Comparison of ENCODE assay signal across 10 cellular contexts in the genomic region with DNA sequence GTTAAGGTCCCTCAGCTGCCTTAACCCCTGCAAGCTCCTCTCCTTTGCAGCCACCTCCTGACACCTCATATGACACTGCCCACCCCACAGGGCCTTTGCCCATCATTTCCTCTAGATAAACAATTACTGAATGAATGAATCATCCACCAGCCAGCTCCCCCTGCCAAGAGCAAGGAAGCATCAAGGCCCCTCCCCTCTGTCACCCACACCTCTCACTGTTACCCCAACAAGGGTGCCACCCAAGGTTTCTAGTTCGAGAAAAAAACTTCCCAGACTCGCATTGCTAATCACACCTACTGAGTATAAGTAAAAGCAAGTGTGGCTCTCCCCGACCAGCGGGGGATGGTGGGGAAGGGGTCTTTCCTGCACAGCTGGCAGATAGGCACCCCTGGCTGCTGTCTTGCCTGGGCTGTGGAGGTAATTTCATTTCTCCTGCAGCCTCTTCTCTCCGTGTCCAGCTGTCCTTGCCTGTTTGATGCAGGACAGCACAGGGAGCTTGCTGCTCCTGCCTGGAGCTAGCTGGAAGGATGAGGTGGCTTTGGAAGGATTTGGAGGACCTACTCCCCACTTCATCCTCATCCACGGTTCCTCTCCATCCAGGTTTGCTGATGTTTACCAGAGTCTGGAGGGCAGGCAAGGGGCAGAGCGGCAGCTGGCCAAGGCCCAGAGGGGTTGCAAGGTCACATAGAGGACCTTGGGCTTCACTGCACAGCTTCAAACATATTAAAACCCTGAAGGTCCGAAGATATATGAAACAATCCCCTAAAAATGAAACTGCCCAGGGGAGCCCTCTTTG. TPM values are rescaled to one million over a fixed set of nuclear protein-coding genes. Genes with fewer than 3 reads are reported as not detected.
DNase-seq lines count a peak whose midpoint lies in the region; ATAC-seq, FAIRE-seq and TF ChIP-seq lines count a peak whose summit lies in the region.
"Had no signal": no experiment of that assay in that cellular context is flagged by ENCODE, and none has a peak within 500 bp of the region (broad histone marks: within the 10 kb centered on the region; RNA-seq: fewer than 3 reads in every experiment).

No MANE protein-coding gene starts in this region.

- H3K56ac ChIP-seq in H9 (ENCODE audit: insufficient read length, low read depth, low read length): no peak overlapping the region

- no peak overlapping the region for H3K4me3 Mint-ChIP-seq in activated naive CD8-positive, alpha-beta T cell treated with anti-CD3 and anti-CD28 coated beads for 36 hours
- H3K4me3 Mint-ChIP-seq in neural progenitor cell (no peak overlapping the region), H9 (no peak overlapping the region)

- H3K4me2 ChIP-seq in BLaER1 (peak overlapping the region; percentile 70), neural progenitor cell (no peak overlapping the region), H9 (ENCODE audit: insufficient read depth, insufficient read length, low read length) (no peak overlapping the region)

- no peaks in the 10 kb centered on the region for H3K27me3 Mint-ChIP-seq in activated naive CD8-positive, alpha-beta T cell treated with anti-CD3 and anti-CD28 coated beads for 36 hours
- H3K27me3 Mint-ChIP-seq in neural progenitor cell (ENCODE audit: insufficient read depth, low read depth) (peaks cover 12% of the 10 kb centered on the region), H9 (ENCODE audit: low read depth) (peaks cover 3% of the 10 kb centered on the region)

- H3K9me3 ChIP-seq in BLaER1: peaks cover 11% of the 10 kb centered on the region
- H3K9me3 ChIP-seq in neural progenitor cell (ENCODE audit: low read depth): no peaks in the 10 kb centered on the region
- H3K9me3 ChIP-seq in H9 (ENCODE audit: control insufficient read depth, low read depth, low read length): no peaks in the 10 kb centered on the region

- H2BK5ac ChIP-seq in H9 (ENCODE audit: insufficient read length, low read length): no peak overlapping the region

- no peak overlapping the region for H3K27ac Mint-ChIP-seq in activated naive CD8-positive, alpha-beta T cell treated with anti-CD3 and anti-CD28 coated beads for 36 hours
- peak overlapping the region; percentile 72 for H3K27ac Mint-ChIP-seq in neural progenitor cell
- H3K27ac Mint-ChIP-seq in H9: no peak overlapping the region

- H2AK5ac ChIP-seq in H9 (ENCODE audit: insufficient read length, low read length): no peak overlapping the region

- DNase-seq in RCC 7860 (ENCODE audit: low spot score) (peak; percentile 63), neural progenitor cell (ENCODE audit: low spot score) (no peak), cerebellar cortex (ENCODE audit: low spot score) (no peak), H9 (no peak)
- DNase-seq in activated naive CD8-positive, alpha-beta T cell treated with anti-CD3 and anti-CD28 coated beads for 36 hours: peak; percentile 42

- no peak for ATAC-seq in GM21723 (IDR thresholded peaks at IDR 0.05; ENCODE audit: unreplicated experiment)
- ATAC-seq in GM18858 (IDR thresholded peaks at IDR 0.05; ENCODE audit: unreplicated experiment): no peak

- H3K79me1 ChIP-seq in H9 (ENCODE audit: insufficient read depth, low read depth, low read length, poor library complexity, severe bottlenecking): no peaks in the 10 kb centered on the region

- H3K23ac ChIP-seq in H9 (ENCODE audit: insufficient read length, low read depth, low read length): no peak overlapping the region

- H4K91ac ChIP-seq in H9 (ENCODE audit: insufficient read length, low read depth, low read length): no peak overlapping the region

- peaks cover 19% of the 10 kb centered on the region for H3F3A ChIP-seq in neural progenitor cell (ENCODE audit: low read depth)

- peak overlapping the region; percentile 55 for H3K27ac ChIP-seq in BLaER1
- no peak overlapping the region for H3K27ac ChIP-seq in neural progenitor cell
- H3K27ac ChIP-seq in H9 (ENCODE audit: insufficient read length, low read depth, low read length): no peak overlapping the region
- H3K27ac ChIP-seq: dorsolateral prefrontal cortex had no signal

- H2BK20ac ChIP-seq in H9 (ENCODE audit: low read depth, low read length, poor library complexity, severe bottlenecking): no peak overlapping the region

- no peak overlapping the region for H3T11ph ChIP-seq in H9 (ENCODE audit: low read length)

- H3K27me3 ChIP-seq in BLaER1 (no peaks in the 10 kb centered on the region), neural progenitor cell (no peaks in the 10 kb centered on the region), H9 (ENCODE audit: insufficient read depth, low read length) (no peaks in the 10 kb centered on the region)

- peaks cover 60% of the 10 kb centered on the region for H3K4me1 ChIP-seq in BLaER1
- H3K4me1 ChIP-seq in neural progenitor cell: peaks cover 45% of the 10 kb centered on the region
- H3K4me1 ChIP-seq in H9 (ENCODE audit: insufficient read depth, low read length): peaks cover 14% of the 10 kb centered on the region; the same call in 1 of the 2 replicates

- no peak overlapping the region for H3K4ac ChIP-seq in H9 (ENCODE audit: low read depth, low read length)

- no peak overlapping the region for H2BK15ac ChIP-seq in H9 (ENCODE audit: low read depth, low read length)

- H4K5ac ChIP-seq in H9 (ENCODE audit: insufficient read length, low read depth, low read length): no peak overlapping the region

- no peaks in the 10 kb centered on the region for H4K20me1 ChIP-seq in BLaER1
- H4K20me1 ChIP-seq in neural progenitor cell (ENCODE audit: low read depth): no peaks in the 10 kb centered on the region
- H4K20me1 ChIP-seq in H9 (ENCODE audit: control insufficient read depth, insufficient read depth, insufficient read length): no peaks in the 10 kb centered on the region

- H3K36me3 Mint-ChIP-seq in activated naive CD8-positive, alpha-beta T cell treated with anti-CD3 and anti-CD28 coated beads for 36 hours: no peaks in the 10 kb centered on the region
- H3K36me3 Mint-ChIP-seq in neural progenitor cell: no peaks in the 10 kb centered on the region
- no peaks in the 10 kb centered on the region for H3K36me3 Mint-ChIP-seq in H9 (ENCODE audit: insufficient read depth in 1 of 3, low read depth in 3 of 3)

- no peaks in the 10 kb centered on the region for H3K9me3 Mint-ChIP-seq in activated naive CD8-positive, alpha-beta T cell treated with anti-CD3 and anti-CD28 coated beads for 36 hours
- H3K9me3 Mint-ChIP-seq in neural progenitor cell (no peaks in the 10 kb centered on the region), H9 (peaks cover 0 to 3% of the 10 kb centered on the region in 2 experiments; a peak in 2 of 5 replicates)

- H3K14ac ChIP-seq in H9 (ENCODE audit: insufficient read depth, low read length): no peak overlapping the region; the same call in 1 of the 2 replicates

- H3K23me2 ChIP-seq in H9 (ENCODE audit: insufficient read length, low read depth, low read length, poor library complexity, severe bottlenecking): peaks cover 3% of the 10 kb centered on the region

- no peak overlapping the region for H2BK120ac ChIP-seq in H9 (ENCODE audit: low read depth, low read length, poor library complexity, severe bottlenecking)

- no CpG with 5 or more reads among the region's 8 CpGs for WGBS in H9 (ENCODE audit: extremely low coverage, insufficient read length, low lambda C conversion rate)

- no peak overlapping the region for H3K18ac ChIP-seq in H9 (ENCODE audit: insufficient read length, low read depth, low read length)

- H3K4me3 ChIP-seq in BLaER1 (no peak overlapping the region), neural progenitor cell (no peak overlapping the region)
- H3K4me3 ChIP-seq: dorsolateral prefrontal cortex, lung had no signal

- no peak overlapping the region for H4K8ac ChIP-seq in H9 (replicated peaks; ENCODE audit: insufficient read length, low read depth, low read length)

- H2BK12ac ChIP-seq in H9 (ENCODE audit: insufficient read length, low read depth, low read length): no peak overlapping the region

- no peaks in the 10 kb centered on the region for H3K36me3 ChIP-seq in BLaER1
- no peaks in the 10 kb centered on the region for H3K36me3 ChIP-seq in neural progenitor cell

- H3K4me1 Mint-ChIP-seq in activated naive CD8-positive, alpha-beta T cell treated with anti-CD3 and anti-CD28 coated beads for 36 hours: peaks cover 20% of the 10 kb centered on the region
- H3K4me1 Mint-ChIP-seq in neural progenitor cell (peaks cover 53% of the 10 kb centered on the region), H9 (peaks cover 36 to 48% of the 10 kb centered on the region in 2 experiments)

- H3K9ac ChIP-seq in BLaER1 (peak overlapping the region; percentile 16; the same call in 1 of the 2 replicates), neural progenitor cell (no peak overlapping the region), H9 (ENCODE audit: extremely low read depth, insufficient read length, low read length) (no peak overlapping the region)

- H2AFZ ChIP-seq in neural progenitor cell (replicated peaks) (no peak overlapping the region), H9 (ENCODE audit: low read length) (no peak overlapping the region)

- H3K79me2 ChIP-seq in neural progenitor cell (ENCODE audit: low read depth) (no peaks in the 10 kb centered on the region), H9 (ENCODE audit: insufficient read depth, low read length) (no peaks in the 10 kb centered on the region)

- no peak for TF ChIP-seq CTCF in neural progenitor cell (IDR thresholded peaks at IDR 0.05)
- no peak for TF ChIP-seq CTCF in H9 (conservative IDR thresholded peaks at IDR 0.05)

- FAIRE-seq in RCC 7860 (lab: Jason Lieb, UNC): peak; percentile 75

RNA-seq across cellular contexts. Expression of a gene that starts 33.1 kb away (rescaled TPM):
- 100 to 1,000 TPM; 128 to 140 TPM for total RNA-seq in activated naive CD8-positive, alpha-beta T cell treated with anti-CD3 and anti-CD28 coated beads for 36 hours
- total RNA-seq in neural progenitor cell (ENCODE audit: low replicate concordance): 116 and 171 TPM in 2 replicates
- total RNA-seq in H9 (2021): 60.9 and 61.9 TPM in 2 replicates

Comparison
In these comparisons a context has a peak if more than half of its experiments do, and no peak if none do; other contexts are left out.
1. DNase-seq: peak in RCC 7860 (single experiment) and activated naive CD8-positive, alpha-beta T cell treated with anti-CD3 and anti-CD28 coated beads for 36 hours (single experiment); none in neural progenitor cell (single experiment), cerebellar cortex (single experiment) and H9 (single experiment).